In the genomic region with DNA sequence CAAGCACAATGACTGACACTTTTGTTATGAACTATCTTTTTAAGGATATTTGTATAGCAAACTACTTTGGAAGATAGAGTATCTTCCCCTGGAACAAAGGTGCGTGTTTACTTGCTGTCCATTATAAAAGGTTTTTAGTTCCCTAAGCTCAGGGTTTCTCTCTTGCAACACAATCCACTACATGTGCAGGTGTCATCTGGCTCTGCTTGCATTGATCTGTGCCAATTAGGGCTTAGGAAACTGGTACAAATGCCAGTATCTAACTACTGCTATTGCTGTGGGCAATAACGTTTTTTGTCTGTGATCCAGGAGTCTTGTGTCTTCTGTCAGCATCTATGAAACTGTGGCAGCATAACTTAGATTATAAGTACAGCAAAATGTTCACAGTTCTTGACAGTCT, we compare ENCODE assay signal across 25 cellular contexts.
"Had no signal": no experiment of that assay in that cellular context is flagged by ENCODE, and none has a peak within 500 bp of the region (broad histone marks: within the 10 kb centered on the region; RNA-seq: fewer than 3 reads in every experiment).

No MANE protein-coding gene starts in this region.

- H3K9me3 ChIP-seq: adrenal gland, Peyer's patch had no signal

- H3K36me3 ChIP-seq: adrenal gland, Peyer's patch had no signal

- H3K27ac ChIP-seq: adrenal gland, KMS-11, Peyer's patch, RWPE1 had no signal

- DNase-seq: activated CD4-positive, alpha-beta T cell treated with anti-CD3 and anti-CD28 coated beads for 48 hours; activated CD4-positive, alpha-beta T cell treated with anti-CD3 and anti-CD28 coated beads, Interleukin-2, amount 50 U/mL, for 4 hours; activated CD4-positive, CD25-positive, alpha-beta regulatory T cell treated with anti-CD3 and anti-CD28 coated beads, Interleukin-2, amount 50 U/mL, for 72 hours; activated CD8-positive, alpha-beta memory T cell treated with anti-CD3 and anti-CD28 coated beads, Interleukin-2, amount 50 U/mL, for 48 hours; activated CD8-positive, alpha-beta T cell treated with anti-CD3 and anti-CD28 coated beads, Interleukin-2, amount 10 ng/mL, durations not matched to agents 7 days and 5 days; activated naive CD4-positive, alpha-beta T cell treated with anti-CD3 and anti-CD28 coated beads, Interleukin-2, amount 50 U/mL, for 16 hours; activated naive CD8-positive, alpha-beta T cell treated with anti-CD3 and anti-CD28 coated beads, Interleukin-2, amount 10 ng/mL, durations not matched to agents 7 days and 5 days; activated T-cell treated with anti-CD3 and anti-CD28 coated beads, Interleukin-2, amount 50 U/mL, for 1 hour; adrenal gland; anterior cingulate cortex; NCI-H1092; NCI-H1417 treated with DMSO at 0.1 percent for 48 hours; NCI-H1694; NCI-H2081; NCI-H2171; NCI-H226; NCI-H526 treated with DMSO at 0.1 percent for 48 hours; NCI-H82; Peyer's patch; SHP77 treated with DMSO at 0.1 percent for 48 hours; T-helper 17 cell; T-helper 9 cell had no signal

- ATAC-seq: activated CD8-positive, alpha-beta T cell treated with anti-CD3 and anti-CD28 coated beads, Interleukin-2, amount 10 ng/mL, durations not matched to agents 7 days and 5 days; T-helper 17 cell; WTC11 had no signal

- H3K4me3 ChIP-seq: adrenal gland, Peyer's patch had no signal

- H3K4me1 ChIP-seq: adrenal gland, Peyer's patch had no signal

- H3K27me3 ChIP-seq: adrenal gland, Peyer's patch had no signal
